Comparison of ENCODE assay signal across 8 cellular contexts in genomic region chr2:201258666-201258999, GRCh38. TPM values are rescaled to one million over a fixed set of nuclear protein-coding genes. Genes with fewer than 3 reads are reported as not detected.
DNase-seq lines count a peak whose midpoint lies in the region; ATAC-seq and TF ChIP-seq lines count a peak whose summit lies in the region.

No MANE protein-coding gene starts in this region.

- no peak for ATAC-seq in gastrocnemius medialis
- no peak for ATAC-seq in GM21825 (IDR thresholded peaks at IDR 0.05; ENCODE audit: unreplicated experiment)

- intact Hi-C loops in activated naive CD4-positive, alpha-beta T cell treated with anti-CD3 and anti-CD28 coated beads for 36 hours (cut with micrococcal nuclease) = loop anchor here (1.0 to 5.0 kb wide), 12 partner anchors 14 to 1119 kb away; partner anchors contain the start of genes BMPR2, NIF3L1 and PPIL3
- intact Hi-C loops in gastrocnemius medialis (cut with DNase I; ENCODE audit: low total_unique reads) = no loop called here

- TF ChIP-seq CTCF in fibroblast of pulmonary artery (IDR thresholded peaks at IDR 0.05; ENCODE audit: low read length, missing control alignments) (no peak), gastrocnemius medialis (IDR thresholded peaks at IDR 0.05 in 4 of 5, conservative IDR thresholded peaks at IDR 0.05 in 1 of 5) (no peak)

- DNase-seq in activated naive CD4-positive, alpha-beta T cell treated with anti-CD3 and anti-CD28 coated beads for 36 hours = no peak
- DNase-seq in activated naive CD4-positive, alpha-beta T cell treated with Interleukin-2 at 50 U/mL for 16 hours = no peak
- no peak for DNase-seq in SK-N-MC (ENCODE audit: low read depth, low spot score)
- no peak for DNase-seq in fibroblast of pulmonary artery (ENCODE audit: low read depth)
- no peak for DNase-seq in gastrocnemius medialis
- DNase-seq in SHP77 (lab: John Stamatoyannopoulos, UW) = no peak
- DNase-seq in stimulated activated CD4-positive, alpha-beta T cell treated with anti-CD3 and anti-CD28 coated beads, Interleukin-4, amount 100 ng/mL, for 1 hour = no peak

- TF ChIP-seq POLR2A in gastrocnemius medialis (IDR thresholded peaks at IDR 0.05) = no peak

- in situ Hi-C loops in gastrocnemius medialis (cut with MboI; ENCODE audit: low sequenced_read_pairs in 4 of 4) = no loop called here

- H3K27me3 Mint-ChIP-seq in activated naive CD4-positive, alpha-beta T cell treated with anti-CD3 and anti-CD28 coated beads for 36 hours (ENCODE audit: low read depth) = no peaks in the 10 kb centered on the region

- peak overlapping the region; percentile 77 for H3K4me3 ChIP-seq in SK-N-MC
- peak overlapping the region; percentile 72 for H3K4me3 ChIP-seq in fibroblast of pulmonary artery (replicated peaks; ENCODE audit: low read depth, low read length)
- peak overlapping the region; percentile 60 to 70 (median 67) for H3K4me3 ChIP-seq in gastrocnemius medialis

- H3K36me3 ChIP-seq in SK-N-MC (ENCODE audit: insufficient read depth, low read length) (no peaks in the 10 kb centered on the region), gastrocnemius medialis (no peaks in the 10 kb centered on the region)

- H3K9me3 Mint-ChIP-seq in activated naive CD4-positive, alpha-beta T cell treated with anti-CD3 and anti-CD28 coated beads for 36 hours = no peaks in the 10 kb centered on the region

- H3K27ac ChIP-seq in SK-N-MC (peak overlapping the region; percentile 96), gastrocnemius medialis (peak overlapping the region; percentile 74 to 83 (median 76))

- H3K9ac ChIP-seq in SK-N-MC (ENCODE audit: insufficient read length) = peak overlapping the region; percentile 74

- H3K4me1 Mint-ChIP-seq in activated naive CD4-positive, alpha-beta T cell treated with anti-CD3 and anti-CD28 coated beads for 36 hours (ENCODE audit: low read depth) = peaks cover 72% of the 10 kb centered on the region

- CTCF ChIA-PET in activated naive CD4-positive, alpha-beta T cell treated with anti-CD3 and anti-CD28 coated beads for 36 hours (lab: Charles Lee) = interaction anchor here (1.3 to 8.5 kb wide), 2 partner anchors 26 to 105 kb away, joined by 5 to 68 read pairs; no protein-coding TSS in a partner anchor

- H3K27ac Mint-ChIP-seq in activated naive CD4-positive, alpha-beta T cell treated with anti-CD3 and anti-CD28 coated beads for 36 hours = peak overlapping the region; percentile 97

- H3K4me3 Mint-ChIP-seq in activated naive CD4-positive, alpha-beta T cell treated with anti-CD3 and anti-CD28 coated beads for 36 hours = peak overlapping the region; percentile 78

- no peaks in the 10 kb centered on the region for H3K9me3 ChIP-seq in SK-N-MC (ENCODE audit: low read depth, low read length)
- H3K9me3 ChIP-seq in gastrocnemius medialis = no peaks in the 10 kb centered on the region

- H3K27me3 ChIP-seq in gastrocnemius medialis = no peaks in the 10 kb centered on the region

- H3K36me3 Mint-ChIP-seq in activated naive CD4-positive, alpha-beta T cell treated with anti-CD3 and anti-CD28 coated beads for 36 hours (ENCODE audit: low read depth) = peaks cover 14% of the 10 kb centered on the region

- H3K4me1 ChIP-seq in gastrocnemius medialis = peaks cover 7 to 15% of the 10 kb centered on the region in 2 donors

RNA-seq across cellular contexts. Expression of gene CASP8, which starts 1.7 kb away (rescaled TPM):
- total RNA-seq in activated naive CD4-positive, alpha-beta T cell treated with anti-CD3 and anti-CD28 coated beads for 36 hours = 10 to 100 TPM; 37.0 to 39.8 TPM
- 1 to 10 TPM; 2.3 to 3.5 (median 2.9) TPM for total RNA-seq in gastrocnemius medialis

Comparison
In these comparisons a context has a peak if more than half of its experiments do, and no peak if none do; other contexts are left out.
1. RNA of gene CASP8, which starts 1.7 kb away (total RNA-seq): 37.0 to 39.8 TPM in activated naive CD4-positive, alpha-beta T cell treated with anti-CD3 and anti-CD28 coated beads for 36 hours; 2.3 to 3.5 TPM in gastrocnemius medialis; every median in the first group is over 4 times any median in the second.
2. Peak in every context shown above with its lines, with median percentiles within 50 percentile points of each other: H3K4me3 ChIP-seq.